1 cellular context compared by ENCODE assay signal in genomic region chr19:44303305-44303704, GRCh38.
TF ChIP-seq lines count a peak whose summit lies in the region.

No MANE protein-coding gene starts in this region.

TF ChIP-seq in GM23338, 12 proteins besides CTCF, POLR2A, EP300 and RAD21 (continued from another document):
- no peak for TF ChIP-seq ZNF462 (CRISPR knock-in tag; IDR thresholded peaks at IDR 0.05)
- no peak for TF ChIP-seq ZNF331 (CRISPR knock-in tag; IDR thresholded peaks at IDR 0.05; ENCODE audit: low read depth)
- no peak for TF ChIP-seq REST (IDR thresholded peaks at IDR 0.05; ENCODE audit: unreplicated experiment)
